10 cellular contexts compared by ENCODE assay signal in genomic region chr2:239225921-239226561, GRCh38.
DNase-seq lines count a peak whose midpoint lies in the region; ATAC-seq and TF ChIP-seq lines count a peak whose summit lies in the region.
"Had no signal": no experiment of that assay in that cellular context is flagged by ENCODE, and none has a peak within 500 bp of the region (broad histone marks: within the 10 kb centered on the region; RNA-seq: fewer than 3 reads in every experiment).

No MANE protein-coding gene starts in this region.

- H3K27me3 Mint-ChIP-seq in osteocyte (ENCODE audit: unreplicated experiment) = no peaks in the 10 kb centered on the region
- H3K27me3 Mint-ChIP-seq: activated CD4-positive, alpha-beta T cell treated with anti-CD3 and anti-CD28 coated beads, Interleukin-2, amount 10 ng/mL, durations not matched to agents 24 days and 14 days had no signal

- no peaks in the 10 kb centered on the region for H3K9me3 Mint-ChIP-seq in osteocyte (ENCODE audit: unreplicated experiment)
- H3K9me3 Mint-ChIP-seq: activated CD4-positive, alpha-beta T cell treated with anti-CD3 and anti-CD28 coated beads, Interleukin-2, amount 10 ng/mL, durations not matched to agents 24 days and 14 days had no signal

- H3K36me3 Mint-ChIP-seq in osteocyte (ENCODE audit: unreplicated experiment) = no peaks in the 10 kb centered on the region

- no peak for ATAC-seq in GM18873 (IDR thresholded peaks at IDR 0.05; ENCODE audit: low FRiP score, unreplicated experiment)

- peaks cover 67% of the 10 kb centered on the region for H3K4me1 Mint-ChIP-seq in osteocyte (ENCODE audit: unreplicated experiment)

- TF ChIP-seq CTCF in AG09319 (IDR thresholded peaks at IDR 0.05; ENCODE audit: low read depth, low read length) (no peak; the same call in none of the 2 replicates), osteocyte (IDR thresholded peaks at IDR 0.05) (no peak)

- DNase-seq in AG09319 (ENCODE audit: extremely low read depth, low read depth) (peak; percentile 44), RPMI7951 (ENCODE audit: low read depth) (peak; percentile 73), fibroblast of gingiva (ENCODE audit: low read depth) (peak; percentile 89), osteocyte (ENCODE audit: extremely low spot score, unreplicated experiment) (no peak), NCI-H146 (lab: John Stamatoyannopoulos, UW) (no peak), NCI-H446 (lab: John Stamatoyannopoulos, UW) (no peak)
- DNase-seq in activated CD8-positive, alpha-beta memory T cell treated with anti-CD3 and anti-CD28 coated beads for 24 hours = no peak
- DNase-seq: activated CD4-positive, alpha-beta T cell treated with anti-CD3 and anti-CD28 coated beads, Interleukin-2, amount 10 ng/mL, durations not matched to agents 24 days and 14 days; NCI-H2171 had no signal

- H3K4me3 Mint-ChIP-seq in osteocyte (ENCODE audit: unreplicated experiment) = no peak overlapping the region
- H3K4me3 Mint-ChIP-seq: activated CD4-positive, alpha-beta T cell treated with anti-CD3 and anti-CD28 coated beads, Interleukin-2, amount 10 ng/mL, durations not matched to agents 24 days and 14 days had no signal

- H3K27ac Mint-ChIP-seq in osteocyte (ENCODE audit: unreplicated experiment) = peak overlapping the region; percentile 62
- H3K27ac Mint-ChIP-seq: activated CD4-positive, alpha-beta T cell treated with anti-CD3 and anti-CD28 coated beads, Interleukin-2, amount 10 ng/mL, durations not matched to agents 24 days and 14 days had no signal

Comparison
In these comparisons a context has a peak if more than half of its experiments do, and no peak if none do; other contexts are left out.
1. DNase-seq: peak in AG09319 (single experiment), RPMI7951 (single experiment) and fibroblast of gingiva (single experiment); none in osteocyte (single experiment), NCI-H146 (single experiment), NCI-H446 (0 of 2) and activated CD8-positive, alpha-beta memory T cell treated with anti-CD3 and anti-CD28 coated beads for 24 hours (single experiment).